8 cellular contexts compared by ENCODE assay signal in genomic region chr11:66480116-66480938, GRCh38. TPM values are rescaled to one million over a fixed set of nuclear protein-coding genes. Genes with fewer than 3 reads are reported as not detected.
DNase-seq lines count a peak whose midpoint lies in the region; ATAC-seq and TF ChIP-seq lines count a peak whose summit lies in the region.

Gene DPP3, plus strand, starts transcription at chr11:66480434. Its CDS starts 1,767 bp downstream, at chr11:66482201.

- ATAC-seq in GM19324 (IDR thresholded peaks at IDR 0.05; ENCODE audit: low FRiP score, unreplicated experiment) (peak; percentile 89), HG03469 (IDR thresholded peaks at IDR 0.05; ENCODE audit: unreplicated experiment) (peak; percentile 78), left lobe of liver (peak; percentile 90)

- peak within 1 kb of the TSS; percentile 69 for H3K4me3 ChIP-seq in BJ (ENCODE audit: low read depth, low read length)

- POLR2A ChIA-PET in BJ (lab: Charles Lee): interaction anchor here (0.6 to 0.7 kb wide), 2 partner anchors 14 to 59 kb away, joined by 3 to 7 read pairs; partner anchors contain the start of gene PELI3
- POLR2A ChIA-PET in activated CD4-positive, alpha-beta T cell treated with anti-CD3 and anti-CD28 coated beads, Interleukin-2, amount 10 ng/mL, durations not matched to agents 7 days and 5 days (lab: Charles Lee): interaction anchor here (0.6 to 1.0 kb wide), 2 partner anchors 14 to 721 kb away, joined by 3 to 4 read pairs; partner anchors contain the start of gene PELI3

- H3K36me3 ChIP-seq in BJ (ENCODE audit: control insufficient read depth, insufficient read depth, low read length): peaks cover 1% of the 10 kb centered on the region

- CTCF ChIA-PET in BJ (lab: Yijun Ruan, JAX): interaction anchor here (0.6 to 2.8 kb wide), 8 partner anchors 10 to 198 kb away, joined by 3 to 18 read pairs (median 4); partner anchors contain the start of genes PELI3 and RBM4B
- CTCF ChIA-PET in activated CD4-positive, alpha-beta T cell treated with anti-CD3 and anti-CD28 coated beads, Interleukin-2, amount 10 ng/mL, durations not matched to agents 7 days and 5 days (lab: Charles Lee): interaction anchor here (0.5 to 2.2 kb wide), 8 partner anchors 10 to 42 kb away, joined by 3 to 12 read pairs (median 4); partner anchors contain the start of genes MRPL11 and PELI3

- no peak for TF ChIP-seq CTCF in BJ (IDR thresholded peaks at IDR 0.05; ENCODE audit: insufficient read depth, low read depth, low read length)

- H3K27me3 Mint-ChIP-seq in activated CD4-positive, alpha-beta T cell treated with anti-CD3 and anti-CD28 coated beads, Interleukin-2, amount 10 ng/mL, durations not matched to agents 7 days and 5 days: no peaks in the 10 kb centered on the region

- H3K27me3 ChIP-seq in BJ (ENCODE audit: control insufficient read depth, insufficient read depth, low read length): no peaks in the 10 kb centered on the region

- DNase-seq in BJ (ENCODE audit: low read depth): peak; percentile 77
- DNase-seq in NCI-H526 treated with DMSO at 0.1 percent for 48 hours (lab: John Stamatoyannopoulos, UW): peak; percentile 96
- DNase-seq in activated CD4-positive, alpha-beta T cell treated with anti-CD3 and anti-CD28 coated beads, Interleukin-2, amount 10 ng/mL, durations not matched to agents 7 days and 5 days: peak; percentile 97
- peak; percentile 90 for DNase-seq in cortex of kidney (lab: John Stamatoyannopoulos, UW)
- peak; percentile 99 for DNase-seq in left lobe of liver (ENCODE audit: low spot score)
- DNase-seq in stimulated activated CD4-positive, alpha-beta T cell treated with anti-CD3 and anti-CD28 coated beads, Interleukin-2, amount 100 ng/mL, for 4 hours (ENCODE audit: low read depth): peak; percentile 90

- no peaks in the 10 kb centered on the region for H3K9me3 Mint-ChIP-seq in activated CD4-positive, alpha-beta T cell treated with anti-CD3 and anti-CD28 coated beads, Interleukin-2, amount 10 ng/mL, durations not matched to agents 7 days and 5 days

- H3K27ac Mint-ChIP-seq in activated CD4-positive, alpha-beta T cell treated with anti-CD3 and anti-CD28 coated beads, Interleukin-2, amount 10 ng/mL, durations not matched to agents 7 days and 5 days: peak within 1 kb of the TSS; percentile 95

- H3K36me3 Mint-ChIP-seq in activated CD4-positive, alpha-beta T cell treated with anti-CD3 and anti-CD28 coated beads, Interleukin-2, amount 10 ng/mL, durations not matched to agents 7 days and 5 days (ENCODE audit: low read depth): peaks cover 4% of the 10 kb centered on the region

- peak within 1 kb of the TSS; percentile 87 for H3K4me3 Mint-ChIP-seq in activated CD4-positive, alpha-beta T cell treated with anti-CD3 and anti-CD28 coated beads, Interleukin-2, amount 10 ng/mL, durations not matched to agents 7 days and 5 days

- peaks cover 24% of the 10 kb centered on the region for H3K4me1 Mint-ChIP-seq in activated CD4-positive, alpha-beta T cell treated with anti-CD3 and anti-CD28 coated beads, Interleukin-2, amount 10 ng/mL, durations not matched to agents 7 days and 5 days

RNA-seq across cellular contexts. Expression of gene DPP3, which starts in this region (rescaled TPM):
- polyA plus RNA-seq in BJ (2011; rRNA removed): 49.5 and 85.2 TPM in 2 replicates
- polyA minus RNA-seq in BJ (2011; rRNA and poly(A)+ RNA removed): 41.9 and 55.1 TPM in 2 replicates
- total RNA-seq in activated CD4-positive, alpha-beta T cell treated with anti-CD3 and anti-CD28 coated beads, Interleukin-2, amount 10 ng/mL, durations not matched to agents 7 days and 5 days: 10 to 100 TPM; 78.4 to 82.3 TPM
- total RNA-seq in left lobe of liver: 24.4 TPM

Comparison
In these comparisons a context has a peak if more than half of its experiments do, and no peak if none do; other contexts are left out.
1. Peak in every context shown above with its lines: DNase-seq, ATAC-seq and H3K4me3 ChIP-seq.